Comparison of ENCODE assay signal across 1 cellular context in the genomic region with DNA sequence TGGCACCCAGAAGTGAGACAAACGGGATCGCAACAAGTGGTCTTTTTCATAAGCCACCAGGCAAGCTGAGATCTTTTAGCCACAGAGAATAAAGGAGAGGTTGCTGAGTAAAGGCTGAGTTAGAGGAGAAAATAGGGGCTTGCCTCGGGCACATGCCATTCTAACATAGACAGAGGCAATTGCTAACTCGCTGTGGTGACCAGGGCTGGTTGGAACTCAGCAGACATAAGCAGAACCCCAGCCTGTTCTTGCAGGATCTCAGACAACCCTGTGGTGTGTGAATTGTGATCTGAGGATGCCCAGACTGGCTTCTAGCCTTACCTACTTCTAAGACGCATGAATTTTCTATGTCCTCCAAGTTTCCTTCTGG.
TF ChIP-seq lines count a peak whose summit lies in the region.

No MANE protein-coding gene starts in this region.

TF ChIP-seq in H1, 55 proteins besides CTCF, POLR2A, EP300 and RAD21:
- TF ChIP-seq SIX5 (IDR thresholded peaks at IDR 0.05; ENCODE audit: low read depth, low read length) (no peak), CHD2 (IDR thresholded peaks at IDR 0.05; ENCODE audit: low read length) (no peak), BRCA1 (IDR thresholded peaks at IDR 0.05; ENCODE audit: low read depth, low read length) (no peak), ZNF274 (IDR thresholded peaks at IDR 0.05; ENCODE audit: borderline replicate concordance, extremely low read depth, low read length) (no peak), CREB1 (IDR thresholded peaks at IDR 0.05) (no peak), CHD1 (IDR thresholded peaks at IDR 0.05; ENCODE audit: low read depth, low read length) (no peak), TAF7 (optimal IDR thresholded peaks at IDR 0.05; ENCODE audit: borderline replicate concordance, low read depth, low read length) (no peak), BACH1 (IDR thresholded peaks at IDR 0.05; ENCODE audit: low read length) (no peak), RNF2 (IDR thresholded peaks at IDR 0.05; ENCODE audit: borderline replicate concordance, low read depth, low read length, missing control alignments, poor library complexity, severe bottlenecking) (no peak), CBX5 (IDR thresholded peaks at IDR 0.05; ENCODE audit: low read depth, low read length) (no peak), KDM1A (IDR thresholded peaks at IDR 0.05; ENCODE audit: borderline replicate concordance, low read length) (no peak), KDM5A (IDR thresholded peaks at IDR 0.05; ENCODE audit: low read length) (no peak), GABPA (IDR thresholded peaks at IDR 0.05; ENCODE audit: borderline replicate concordance, insufficient read depth, low read length) (no peak), KDM4A (IDR thresholded peaks at IDR 0.05; ENCODE audit: low read depth, low read length, severe bottlenecking) (no peak), SRF (IDR thresholded peaks at IDR 0.05; ENCODE audit: low read depth, low read length) (no peak), SAP30 (IDR thresholded peaks at IDR 0.05; ENCODE audit: insufficient read depth, insufficient replicate concordance, low read length) (no peak), RBBP5 (IDR thresholded peaks at IDR 0.05; ENCODE audit: borderline replicate concordance, low read depth, low read length) (no peak)
TF ChIP-seq in H1: peak in this region for 0.
